In genomic region chr9:95462419-95463121, GRCh38 we compare ENCODE assay signal across 8 cellular contexts. TPM values are rescaled to one million over a fixed set of nuclear protein-coding genes. Genes with fewer than 3 reads are reported as not detected.
DNase-seq lines count a peak whose midpoint lies in the region; ATAC-seq and TF ChIP-seq lines count a peak whose summit lies in the region.

No MANE protein-coding gene starts in this region.

- H3K4me2 ChIP-seq in smooth muscle cell, result peak overlapping the region; percentile 85

- H3K27me3 Mint-ChIP-seq in T-helper 17 cell, result peaks cover 5% of the 10 kb centered on the region

- H4K20me1 ChIP-seq in smooth muscle cell (ENCODE audit: low read depth), result no peaks in the 10 kb centered on the region

- no peaks in the 10 kb centered on the region for H3K79me2 ChIP-seq in smooth muscle cell (ENCODE audit: low read depth)

- no peaks in the 10 kb centered on the region for H3K9me3 ChIP-seq in T-helper 17 cell (ENCODE audit: control insufficient read depth, low read length, poor library complexity, severe bottlenecking)
- H3K9me3 ChIP-seq in smooth muscle cell (replicated peaks; ENCODE audit: low read depth), result no peaks in the 10 kb centered on the region

- peak overlapping the region; percentile 85 for H3K27ac Mint-ChIP-seq in T-helper 17 cell

- WGBS in smooth muscle cell (ENCODE audit: low lambda C conversion rate), result 6% methylated on average over 21 of the region's 21 CpGs

- DNase-seq in G401 (ENCODE audit: low spot score) (peak; percentile 93), M059J (ENCODE audit: low read depth) (peak; percentile 90), T-helper 17 cell (peak; percentile 43 to 67 (median 66)), amniotic stem cell (lab: John Stamatoyannopoulos, UW) (peak; percentile 3), hippocampal formation (lab: John Stamatoyannopoulos, UW) (peak; percentile 73 to 83), smooth muscle cell (lab: John Stamatoyannopoulos, UW; ENCODE audit: unreplicated experiment) (peak; percentile 26), HT-29 (ENCODE audit: low spot score) (no peak)

- in situ Hi-C loops in G401 (cut with HindIII; ENCODE audit: low sequenced_read_pairs), result no loop called here

- H3K27ac ChIP-seq in smooth muscle cell (ENCODE audit: low read depth), result peak overlapping the region; percentile 33

- no peaks in the 10 kb centered on the region for H3K27me3 ChIP-seq in smooth muscle cell (ENCODE audit: low read depth)

- H3K4me1 Mint-ChIP-seq in T-helper 17 cell, result peaks cover 29% of the 10 kb centered on the region

- peaks cover 5% of the 10 kb centered on the region for H3K36me3 Mint-ChIP-seq in T-helper 17 cell (ENCODE audit: low read depth)

- peaks cover 17% of the 10 kb centered on the region for H3K4me1 ChIP-seq in smooth muscle cell (ENCODE audit: low read depth)

- TF ChIP-seq CTCF in smooth muscle cell (IDR thresholded peaks at IDR 0.05; ENCODE audit: borderline replicate concordance, insufficient read depth, poor library complexity, severe bottlenecking), result no peak

- H3F3A ChIP-seq in smooth muscle cell (ENCODE audit: low read depth), result peaks cover 3% of the 10 kb centered on the region

- peak overlapping the region; percentile 33 for H3K4me3 ChIP-seq in smooth muscle cell

- no peak overlapping the region for H2AFZ ChIP-seq in smooth muscle cell (ENCODE audit: low read depth)

- H3K9ac ChIP-seq in smooth muscle cell (ENCODE audit: low read depth), result no peak overlapping the region

- ATAC-seq in GM21825 (IDR thresholded peaks at IDR 0.05; ENCODE audit: unreplicated experiment) (peak; percentile 89), T-helper 17 cell (peak; percentile 99)

- peaks cover 5% of the 10 kb centered on the region for H3K36me3 ChIP-seq in smooth muscle cell (ENCODE audit: low read depth)

- peak overlapping the region; percentile 94 for H3K4me3 Mint-ChIP-seq in T-helper 17 cell

RNA-seq across cellular contexts. Expression of gene PTCH1, which starts 54.2 kb away (rescaled TPM):
- 6.7 and 7.0 TPM in 2 replicates for total RNA-seq in G401 (2014; rRNA removed; shearing (Covaris generic))
- 3.3 and 9.4 TPM in 2 replicates for total RNA-seq in M059J (2014; rRNA removed; shearing (Covaris generic))
- 10 to 100 TPM; 14.4 to 18.5 TPM for total RNA-seq in T-helper 17 cell
- total RNA-seq in smooth muscle cell, result 6.3 and 20.6 TPM in 2 replicates
- polyA plus RNA-seq in smooth muscle cell, result 3.7 and 5.8 TPM in 2 replicates
- 5.9 and 6.6 TPM in 2 replicates for total RNA-seq in HT-29 (2014; rRNA removed; shearing (Covaris generic))
